Comparison of ENCODE assay signal across 8 cellular contexts in genomic region chr13:87274209-87274819, GRCh38.
DNase-seq lines count a peak whose midpoint lies in the region; ATAC-seq, FAIRE-seq and TF ChIP-seq lines count a peak whose summit lies in the region.

No MANE protein-coding gene starts in this region.

- H3K36me3 Mint-ChIP-seq in CD4-positive, alpha-beta T cell (ENCODE audit: low read depth), result no peaks in the 10 kb centered on the region

- peak; percentile 14 for TF ChIP-seq CTCF in CD4-positive, alpha-beta T cell (IDR thresholded peaks at IDR 0.05)
- TF ChIP-seq CTCF in WI38 (IDR thresholded peaks at IDR 0.05; ENCODE audit: low read depth, low read length), result peak; percentile 51
- peak; percentile 55 for TF ChIP-seq CTCF in kidney (IDR thresholded peaks at IDR 0.05; ENCODE audit: borderline replicate concordance, extremely low read depth, insufficient read depth)

- no peaks in the 10 kb centered on the region for H3K4me1 ChIP-seq in kidney (ENCODE audit: control insufficient read depth in 1 of 2, insufficient read depth in 1 of 2, low read depth in 1 of 2, low read length in 2 of 2)

- intact Hi-C loops in CD4-positive, alpha-beta T cell (cut with DNase I, micrococcal nuclease), result no loop called here
- intact Hi-C loops in kidney (cut with DNase I), result no loop called here

- no peaks in the 10 kb centered on the region for H3K27me3 Mint-ChIP-seq in CD4-positive, alpha-beta T cell

- H3K9ac ChIP-seq in kidney (ENCODE audit: low read length in 2 of 2), result no peak overlapping the region

- DNase-seq in CD4-positive, alpha-beta T cell, result no peak
- DNase-seq in NCI-H1694 treated with DMSO at 0.1 percent for 48 hours (lab: John Stamatoyannopoulos, UW), result peak; percentile 64
- DNase-seq in kidney, result no peak
- DNase-seq in activated effector memory CD4-positive, alpha-beta T cell treated with Interleukin-2 at 50 U/mL for 16 hours, result no peak

- no peak overlapping the region for H3K27ac ChIP-seq in CD4-positive, alpha-beta T cell (ENCODE audit: low read depth, low read length)
- no peak overlapping the region for H3K27ac ChIP-seq in kidney (ENCODE audit: low read depth in 2 of 2, low read length in 2 of 2)

- no peaks in the 10 kb centered on the region for H3K4me1 Mint-ChIP-seq in CD4-positive, alpha-beta T cell (ENCODE audit: low read depth)

- no peak overlapping the region for H3K27ac Mint-ChIP-seq in CD4-positive, alpha-beta T cell

- CTCF ChIA-PET in CD4-positive, alpha-beta T cell (lab: Charles Lee), result no interaction called here

- no peak for FAIRE-seq in kidney (lab: Jason Lieb, UNC)

- H3K4me3 Mint-ChIP-seq in CD4-positive, alpha-beta T cell, result no peak overlapping the region

- H3K9me3 ChIP-seq in CD4-positive, alpha-beta T cell (ENCODE audit: control insufficient read depth, low read length), result no peaks in the 10 kb centered on the region
- no peaks in the 10 kb centered on the region for H3K9me3 ChIP-seq in kidney (ENCODE audit: control insufficient read depth in 1 of 2, low read length in 2 of 2)

- H3K4me3 ChIP-seq in WI38 (ENCODE audit: low read depth, low read length) (no peak overlapping the region), kidney (ENCODE audit: low read length in 2 of 2) (no peak overlapping the region)

- no peaks in the 10 kb centered on the region for H3K27me3 ChIP-seq in CD4-positive, alpha-beta T cell (ENCODE audit: control insufficient read depth, insufficient read depth, low read length)

- POLR2A ChIA-PET in CD4-positive, alpha-beta T cell (lab: Charles Lee), result no interaction called here

- H3K36me3 ChIP-seq in kidney (ENCODE audit: control insufficient read depth in 1 of 2, insufficient read depth in 2 of 2, low read length in 2 of 2), result no peaks in the 10 kb centered on the region

- no peaks in the 10 kb centered on the region for H3K9me3 Mint-ChIP-seq in CD4-positive, alpha-beta T cell

- no peak for ATAC-seq in CD4-positive, alpha-beta T cell (ENCODE audit: poor library complexity)
- ATAC-seq in GM18502 (IDR thresholded peaks at IDR 0.05; ENCODE audit: poor library complexity, unreplicated experiment) (peak; percentile 76), esophagus mucosa (no peak), GM18519 (IDR thresholded peaks at IDR 0.05; ENCODE audit: low FRiP score, unreplicated experiment) (no peak)
